8 cellular contexts compared by ENCODE assay signal in the genomic region with DNA sequence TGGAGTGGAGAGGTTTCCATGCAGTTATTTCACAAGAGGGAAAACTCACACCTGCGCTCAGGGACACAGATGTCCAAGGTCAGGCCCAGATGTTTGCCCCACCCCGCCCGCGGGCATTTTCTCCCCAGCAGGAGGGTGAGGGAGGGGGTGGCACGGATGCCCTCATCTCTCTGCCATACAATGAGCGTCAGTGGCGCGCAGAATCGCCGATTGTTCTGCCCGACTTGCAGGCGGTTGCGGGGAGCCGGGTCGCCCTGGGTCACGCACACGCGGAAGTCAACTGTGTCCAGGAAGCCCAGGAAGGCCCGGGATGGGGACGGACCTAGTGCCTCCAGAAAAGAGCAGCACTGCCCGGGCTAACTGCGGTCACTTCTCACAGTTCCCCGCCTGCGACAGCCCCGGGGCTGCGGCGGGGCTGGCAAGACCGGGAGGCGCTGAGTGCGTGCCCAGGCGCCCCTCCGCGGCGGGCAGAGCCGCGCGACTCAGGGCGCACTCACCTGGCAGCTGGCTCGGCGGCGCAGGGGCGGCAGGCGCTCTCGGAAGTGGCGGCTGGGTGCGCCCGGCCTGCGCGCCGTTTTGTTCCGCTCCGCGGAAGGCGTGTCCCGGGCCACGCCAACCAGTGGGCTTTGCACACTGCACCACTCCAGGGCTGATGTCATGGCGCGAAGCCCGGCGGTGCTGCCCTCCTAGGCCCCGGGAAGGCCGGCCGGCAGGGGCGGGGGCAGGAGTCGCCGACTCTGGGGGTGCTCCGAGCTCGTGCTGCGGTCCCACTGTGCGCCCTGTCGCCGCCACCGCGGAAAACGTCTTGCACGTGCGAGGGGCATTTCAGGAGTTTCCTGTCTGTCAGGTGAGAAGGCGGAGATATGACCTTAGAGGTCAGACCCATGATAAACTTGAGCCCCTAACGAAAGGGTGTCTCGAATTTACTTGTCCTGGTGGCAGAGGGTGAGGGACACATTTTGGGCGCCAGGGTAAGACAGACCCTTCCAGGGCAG. TPM values are rescaled to one million over a fixed set of nuclear protein-coding genes. Genes with fewer than 3 reads are reported as not detected.
DNase-seq lines count a peak whose midpoint lies in the region; ATAC-seq and TF ChIP-seq lines count a peak whose summit lies in the region.

A gene (minus strand): TSS at position 551 of the 995 bp plus-strand sequence. CDS start 10,820 bp downstream, outside the sequence.

- CTCF ChIA-PET in activated naive CD4-positive, alpha-beta T cell treated with anti-CD3 and anti-CD28 coated beads for 36 hours (lab: Charles Lee): interaction anchor here (1.0 to 16.2 kb wide), 3 partner anchors 9 to 59 kb away, joined by 4 to 287 read pairs (median 13); no protein-coding TSS in a partner anchor

- H3K4me2 ChIP-seq in Karpas-422 (ENCODE audit: low read depth, low read length, poor library complexity, severe bottlenecking): peak within 1 kb of the TSS; percentile 97

- H3K9me3 ChIP-seq in Karpas-422 (ENCODE audit: low read length) (no peaks in the 10 kb centered on the region), ovary (no peaks in the 10 kb centered on the region), thymus (ENCODE audit: control insufficient read depth) (no peaks in the 10 kb centered on the region)

- peak within 1 kb of the TSS; percentile 94 for H2AFZ ChIP-seq in Karpas-422 (ENCODE audit: low read length)

- DNase-seq in Daoy (ENCODE audit: low read depth): peak; percentile 93
- peak; percentile 94 for DNase-seq in Karpas-422
- peak; percentile 53 for DNase-seq in SK-MEL-5 (ENCODE audit: low read depth, low spot score)
- peak; percentile 89 for DNase-seq in activated naive CD4-positive, alpha-beta T cell treated with anti-CD3 and anti-CD28 coated beads for 36 hours
- DNase-seq in glomerular visceral epithelial cell (ENCODE audit: extremely low spot score): peak; percentile 85
- peak; percentile 88 to 94 (median 92) for DNase-seq in ovary

- WGBS in ovary, 3 donors: 1 to 2% (median 2%) methylated on average over 59 to 81 of the region's 81 CpGs
- WGBS in thymus: 4% methylated on average over 81 of the region's 81 CpGs

- H3K36me3 Mint-ChIP-seq in activated naive CD4-positive, alpha-beta T cell treated with anti-CD3 and anti-CD28 coated beads for 36 hours (ENCODE audit: low read depth): no peaks in the 10 kb centered on the region

- H3K4me1 Mint-ChIP-seq in activated naive CD4-positive, alpha-beta T cell treated with anti-CD3 and anti-CD28 coated beads for 36 hours (ENCODE audit: low read depth): peaks cover 42% of the 10 kb centered on the region

- H3K4me1 ChIP-seq in Karpas-422 (ENCODE audit: low read length) (peaks cover 70% of the 10 kb centered on the region), ovary (ENCODE audit: insufficient read depth) (peaks cover 22% of the 10 kb centered on the region), thymus (ENCODE audit: control insufficient read depth, insufficient read depth, low read length) (peaks cover 11% of the 10 kb centered on the region)

- no peaks in the 10 kb centered on the region for H3K27me3 ChIP-seq in Karpas-422 (ENCODE audit: low read length)
- no peaks in the 10 kb centered on the region for H3K27me3 ChIP-seq in ovary
- no peaks in the 10 kb centered on the region for H3K27me3 ChIP-seq in thymus (ENCODE audit: control insufficient read depth, insufficient read depth)

- H3K27me3 Mint-ChIP-seq in activated naive CD4-positive, alpha-beta T cell treated with anti-CD3 and anti-CD28 coated beads for 36 hours (ENCODE audit: low read depth): no peaks in the 10 kb centered on the region

- in situ Hi-C loops in SK-MEL-5 (cut with HindIII; ENCODE audit: low pct_unique_long_range_greater_than_20kb, low sequenced_read_pairs): no loop called here

- no peak for TF ChIP-seq EP300 in ovary (IDR thresholded peaks at IDR 0.05)

- peak; percentile 86 for TF ChIP-seq POLR2A in ovary (IDR thresholded peaks at IDR 0.05)

- H3K9ac ChIP-seq in Karpas-422 (ENCODE audit: low read length): peak within 1 kb of the TSS; percentile 88

- H3K4me3 ChIP-seq in Karpas-422 (ENCODE audit: low read length) (peak within 1 kb of the TSS; percentile 88), ovary (peak within 1 kb of the TSS; percentile 95), thymus (ENCODE audit: low read length) (peak within 1 kb of the TSS; percentile 59)

- no peaks in the 10 kb centered on the region for H3K9me2 ChIP-seq in Karpas-422 (replicated peaks; ENCODE audit: insufficient read depth, low read length)

- H3K27ac ChIP-seq in Karpas-422 (ENCODE audit: low read length) (peak within 1 kb of the TSS; percentile 69), ovary (peak within 1 kb of the TSS; percentile 90 to 95), thymus (ENCODE audit: low read depth) (peak within 1 kb of the TSS; percentile 90)

- peaks cover 44% of the 10 kb centered on the region for H3K79me2 ChIP-seq in Karpas-422 (ENCODE audit: low read length)

- peak within 1 kb of the TSS; percentile 82 for H3K27ac Mint-ChIP-seq in activated naive CD4-positive, alpha-beta T cell treated with anti-CD3 and anti-CD28 coated beads for 36 hours

- H3K36me3 ChIP-seq in Karpas-422 (ENCODE audit: insufficient read depth, low read length): no peaks in the 10 kb centered on the region
- no peaks in the 10 kb centered on the region for H3K36me3 ChIP-seq in ovary
- H3K36me3 ChIP-seq in thymus (ENCODE audit: control insufficient read depth, insufficient read depth): no peaks in the 10 kb centered on the region

- ATAC-seq in GM21723 (IDR thresholded peaks at IDR 0.05; ENCODE audit: unreplicated experiment): peak; percentile 88

- H3K9me3 Mint-ChIP-seq in activated naive CD4-positive, alpha-beta T cell treated with anti-CD3 and anti-CD28 coated beads for 36 hours: no peaks in the 10 kb centered on the region

- peak in 2 of 3 donors; percentile 12 to 14 for TF ChIP-seq CTCF in ovary (IDR thresholded peaks at IDR 0.05)

- peak within 1 kb of the TSS; percentile 83 for H3K4me3 Mint-ChIP-seq in activated naive CD4-positive, alpha-beta T cell treated with anti-CD3 and anti-CD28 coated beads for 36 hours

- intact Hi-C loops in activated naive CD4-positive, alpha-beta T cell treated with anti-CD3 and anti-CD28 coated beads for 36 hours (cut with micrococcal nuclease): loop anchor here (1.0 to 10.0 kb wide), 6 partner anchors 25 to 842 kb away; a partner anchor contains a TSS
- intact Hi-C loops in ovary (cut with DNase I): no loop called here

- no peaks in the 10 kb centered on the region; the same call in 1 of the 2 replicates for H4K20me1 ChIP-seq in Karpas-422 (ENCODE audit: insufficient read depth, low read depth, low read length)

RNA-seq across cellular contexts. Expression of the gene that starts here (rescaled TPM):
- total RNA-seq in Daoy (2014; rRNA removed; shearing (Covaris generic)): 866 and 897 TPM in 2 replicates
- 39.8 and 51.8 TPM in 2 replicates for total RNA-seq in Karpas-422 (2014; rRNA removed; shearing (Covaris generic); ENCODE audit: low replicate concordance)
- total RNA-seq in SK-MEL-5 (2014; rRNA removed; shearing (Covaris generic)): 56.4 and 67.0 TPM in 2 replicates
- 92.8 and 99.8 TPM in 2 replicates for polyA plus RNA-seq in SK-MEL-5 (2015; cell fraction: cytosol; rRNA removed)
- polyA plus RNA-seq in SK-MEL-5 (2015; cell fraction: nucleus; rRNA removed): 42.4 and 43.1 TPM in 2 replicates
- 10 to 100 TPM; 35.7 to 36.6 TPM for total RNA-seq in activated naive CD4-positive, alpha-beta T cell treated with anti-CD3 and anti-CD28 coated beads for 36 hours
- total RNA-seq in ovary: 100 to 1,000 TPM; 205 to 767 (median 274) TPM
- 100 to 1,000 TPM; 270 to 783 TPM for polyA plus RNA-seq in ovary
- 170 TPM for polyA plus RNA-seq in thymus

Comparison
In these comparisons a context has a peak if more than half of its experiments do, and no peak if none do; other contexts are left out.
1. Peak in every context shown above with its lines: DNase-seq, ATAC-seq, H3K4me3 ChIP-seq and H3K27ac ChIP-seq.